1 cellular context compared by ENCODE assay signal in the genomic region with DNA sequence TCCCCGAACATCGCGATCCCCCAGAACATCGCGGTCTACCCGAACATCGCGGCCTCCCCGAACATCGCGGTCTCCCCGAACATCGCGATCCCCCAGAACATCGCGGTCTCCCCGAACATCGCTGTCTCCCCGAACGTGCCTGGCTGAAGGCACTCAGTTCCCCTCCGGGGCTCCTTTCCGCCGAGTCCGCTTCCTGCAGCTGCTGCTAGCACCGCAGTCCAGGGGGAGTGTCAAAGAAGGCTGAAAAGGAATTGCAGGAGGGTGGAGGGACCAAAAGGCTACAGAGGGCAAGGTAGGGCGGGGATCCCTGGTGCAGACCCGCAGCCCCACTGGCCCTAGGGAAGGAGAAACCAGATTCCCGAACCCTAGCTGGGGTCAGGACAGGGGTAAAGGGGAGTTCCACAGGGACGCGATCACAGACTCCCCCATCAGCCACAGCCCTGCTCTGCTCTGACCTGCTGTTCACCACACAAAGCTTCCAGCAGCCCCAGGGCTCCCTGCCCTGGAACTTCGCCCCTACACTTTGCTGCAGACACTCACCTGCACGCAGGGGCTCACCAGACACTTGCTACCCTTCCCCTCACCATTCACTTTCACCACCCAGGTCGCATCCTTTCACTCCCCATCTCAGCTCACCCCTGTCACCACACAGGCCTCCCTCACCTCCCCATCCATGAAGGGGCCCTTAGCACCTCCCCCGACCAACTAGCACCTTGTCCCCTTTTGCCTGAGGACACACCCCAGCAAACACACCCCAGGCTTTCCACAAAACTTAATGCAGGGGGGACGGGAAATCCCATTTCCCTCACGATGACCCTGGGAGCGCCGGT.
A peak's percentile ranks its signal among the peaks of the same experiment; 100 is the strongest.
TF ChIP-seq lines count a peak whose summit lies in the region.

No MANE protein-coding gene starts in this region.

TF ChIP-seq in WTC11, 78 proteins besides CTCF, POLR2A, EP300 and RAD21 (continued from another document):
- TF ChIP-seq FOXK1 (CRISPR knock-in tag; IDR thresholded peaks at IDR 0.05), result 0 out of 2 replicates have a peak, but pooled peaks have one; percentile 15
